Comparison of ENCODE assay signal across 19 cellular contexts in the genomic region with DNA sequence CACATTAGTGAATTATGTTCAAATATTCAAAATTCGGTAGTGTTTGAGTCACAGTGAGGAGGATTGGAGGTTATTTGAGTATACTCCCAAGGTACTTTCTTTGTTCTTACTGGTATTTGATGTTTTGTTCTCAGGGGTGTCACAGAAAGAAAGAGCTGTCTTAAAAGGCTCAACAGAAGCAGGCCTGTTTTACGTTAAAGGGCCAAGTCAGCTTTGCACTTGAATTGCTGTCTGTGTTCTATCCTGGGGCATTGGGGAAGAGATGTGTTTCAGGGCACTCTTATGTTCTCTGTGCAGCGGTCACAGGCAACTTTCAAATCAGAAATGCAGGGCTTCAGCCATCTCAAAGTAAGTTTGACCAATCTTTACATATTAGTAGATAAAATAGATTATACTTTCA.
DNase-seq lines count a peak whose midpoint lies in the region; ATAC-seq and TF ChIP-seq lines count a peak whose summit lies in the region.
"Had no signal": no experiment of that assay in that cellular context is flagged by ENCODE, and none has a peak within 500 bp of the region (broad histone marks: within the 10 kb centered on the region; RNA-seq: fewer than 3 reads in every experiment).

No MANE protein-coding gene starts in this region.

- no peaks in the 10 kb centered on the region for H3K36me3 Mint-ChIP-seq in CD4-positive, alpha-beta memory T cell
- H3K36me3 Mint-ChIP-seq in endodermal cell (ENCODE audit: low read depth), result no peaks in the 10 kb centered on the region
- H3K36me3 Mint-ChIP-seq: CD8-positive, alpha-beta memory T cell had no signal

- no peaks in the 10 kb centered on the region for H3F3A ChIP-seq in smooth muscle cell (ENCODE audit: low read depth)

- no peaks in the 10 kb centered on the region for H3K27me3 Mint-ChIP-seq in CD4-positive, alpha-beta memory T cell
- H3K27me3 Mint-ChIP-seq in endodermal cell (ENCODE audit: insufficient read depth), result no peaks in the 10 kb centered on the region
- H3K27me3 Mint-ChIP-seq: B cell; CD8-positive, alpha-beta memory T cell had no signal

- peaks cover 4 to 13% (median 8%) of the 10 kb centered on the region in 8 donors for H3K9me3 Mint-ChIP-seq in CD4-positive, alpha-beta memory T cell
- no peaks in the 10 kb centered on the region for H3K9me3 Mint-ChIP-seq in endodermal cell
- H3K9me3 Mint-ChIP-seq: HFFc6 had no signal

- H3K4me3 ChIP-seq in NT2/D1 (ENCODE audit: insufficient read length, low read depth) (no peak overlapping the region), smooth muscle cell (no peak overlapping the region), endodermal cell (ENCODE audit: low read length) (no peak overlapping the region)
- no peak overlapping the region for H3K4me3 ChIP-seq in CD4-positive, alpha-beta memory T cell (ENCODE audit: low read length in 2 of 2)
- H3K4me3 ChIP-seq: BLaER1 treated with 17β-estradiol and CSF1 and Interleukin-3, amounts not matched to agents 10 nM and 100 nM had no signal

- TF ChIP-seq CTCF in smooth muscle cell (IDR thresholded peaks at IDR 0.05; ENCODE audit: borderline replicate concordance, insufficient read depth, poor library complexity, severe bottlenecking) (no peak), endodermal cell (conservative IDR thresholded peaks at IDR 0.05) (no peak)

- H3K79me2 ChIP-seq in smooth muscle cell (ENCODE audit: low read depth), result no peaks in the 10 kb centered on the region

- H2AFZ ChIP-seq in smooth muscle cell (ENCODE audit: low read depth), result peak overlapping the region; percentile 28

- no peak overlapping the region for H3K4me3 Mint-ChIP-seq in CD4-positive, alpha-beta memory T cell
- H3K4me3 Mint-ChIP-seq in endodermal cell, result no peak overlapping the region
- H3K4me3 Mint-ChIP-seq: B cell; CD8-positive, alpha-beta memory T cell; HFFc6 had no signal

- 58% methylated on average over 3 of the region's 3 CpGs for WGBS in smooth muscle cell (ENCODE audit: low lambda C conversion rate)
- WGBS in endodermal cell (ENCODE audit: insufficient coverage in 1 of 2, insufficient read length in 1 of 2), 2 experiments, result 33 to 75% methylated on average over 1 to 3 of the region's 3 CpGs

- H3K36me3 ChIP-seq in NT2/D1 (ENCODE audit: insufficient read depth, insufficient read length, low read length), result no peaks in the 10 kb centered on the region
- H3K36me3 ChIP-seq in smooth muscle cell (ENCODE audit: low read depth), result no peaks in the 10 kb centered on the region
- H3K36me3 ChIP-seq in CD4-positive, alpha-beta memory T cell (ENCODE audit: insufficient read depth, low read length), result no peaks in the 10 kb centered on the region
- no peaks in the 10 kb centered on the region for H3K36me3 ChIP-seq in endodermal cell (ENCODE audit: control insufficient read depth, insufficient read depth, low read length)
- H3K36me3 ChIP-seq: BLaER1 treated with 17β-estradiol and CSF1 and Interleukin-3, amounts not matched to agents 10 nM and 100 nM had no signal

- no peak for ATAC-seq in HG03045 (IDR thresholded peaks at IDR 0.05; ENCODE audit: unreplicated experiment)
- ATAC-seq: HCT116 had no signal

- H3K4me2 ChIP-seq in smooth muscle cell, result no peak overlapping the region
- H3K4me2 ChIP-seq: BLaER1 treated with 17β-estradiol and CSF1 and Interleukin-3, amounts not matched to agents 10 nM and 100 nM had no signal

- H3K27ac ChIP-seq in smooth muscle cell (ENCODE audit: low read depth), result no peak overlapping the region
- H3K27ac ChIP-seq in CD4-positive, alpha-beta memory T cell (ENCODE audit: low read depth, low read length), result no peak overlapping the region
- no peak overlapping the region for H3K27ac ChIP-seq in endodermal cell (ENCODE audit: low read depth, low read length)
- H3K27ac ChIP-seq: BLaER1 treated with 17β-estradiol and CSF1 and Interleukin-3, amounts not matched to agents 10 nM and 100 nM had no signal

- H3K9ac ChIP-seq in NT2/D1 (ENCODE audit: insufficient read length, low read depth) (no peak overlapping the region), smooth muscle cell (ENCODE audit: low read depth) (no peak overlapping the region), endodermal cell (ENCODE audit: extremely low read depth, low read length, poor library complexity, severe bottlenecking) (no peak overlapping the region)
- H3K9ac ChIP-seq: BLaER1 treated with 17β-estradiol and CSF1 and Interleukin-3, amounts not matched to agents 10 nM and 100 nM had no signal

- no peak overlapping the region for H3K27ac Mint-ChIP-seq in CD4-positive, alpha-beta memory T cell
- no peak overlapping the region for H3K27ac Mint-ChIP-seq in endodermal cell
- H3K27ac Mint-ChIP-seq: B cell; CD8-positive, alpha-beta memory T cell; HFFc6 had no signal

- H4K20me1 ChIP-seq in smooth muscle cell (ENCODE audit: low read depth), result no peaks in the 10 kb centered on the region
- H4K20me1 ChIP-seq: BLaER1 treated with 17β-estradiol and CSF1 and Interleukin-3, amounts not matched to agents 10 nM and 100 nM had no signal

- CTCF ChIA-PET in CD4-positive, alpha-beta memory T cell (lab: Charles Lee; ENCODE audit: partially characterized antibody), result no interaction called here

- intact Hi-C loops in CD4-positive, alpha-beta memory T cell (cut with micrococcal nuclease), result no loop called here

- H3K4me1 ChIP-seq in NT2/D1 (ENCODE audit: insufficient read depth, insufficient read length), result no peaks in the 10 kb centered on the region
- no peaks in the 10 kb centered on the region for H3K4me1 ChIP-seq in smooth muscle cell (ENCODE audit: low read depth)
- H3K4me1 ChIP-seq in CD4-positive, alpha-beta memory T cell (ENCODE audit: insufficient read depth, low read length), result no peaks in the 10 kb centered on the region
- H3K4me1 ChIP-seq in endodermal cell (ENCODE audit: control insufficient read depth, insufficient read depth, low read length), result no peaks in the 10 kb centered on the region
- H3K4me1 ChIP-seq: BLaER1 treated with 17β-estradiol and CSF1 and Interleukin-3, amounts not matched to agents 10 nM and 100 nM had no signal

- no peaks in the 10 kb centered on the region for H3K27me3 ChIP-seq in NT2/D1 (ENCODE audit: insufficient read depth, insufficient read length)
- no peaks in the 10 kb centered on the region for H3K27me3 ChIP-seq in smooth muscle cell (ENCODE audit: low read depth)
- no peaks in the 10 kb centered on the region for H3K27me3 ChIP-seq in CD4-positive, alpha-beta memory T cell (ENCODE audit: insufficient read depth, low read length)
- no peaks in the 10 kb centered on the region for H3K27me3 ChIP-seq in endodermal cell (ENCODE audit: control insufficient read depth, insufficient read depth, low read length, poor library complexity, severe bottlenecking)
- H3K27me3 ChIP-seq: BLaER1 treated with 17β-estradiol and CSF1 and Interleukin-3, amounts not matched to agents 10 nM and 100 nM had no signal

- H3K4me1 Mint-ChIP-seq in CD4-positive, alpha-beta memory T cell, result no peaks in the 10 kb centered on the region
- no peaks in the 10 kb centered on the region for H3K4me1 Mint-ChIP-seq in endodermal cell
- H3K4me1 Mint-ChIP-seq: B cell; CD8-positive, alpha-beta memory T cell had no signal

- H3K9me3 ChIP-seq in NT2/D1 (ENCODE audit: insufficient read depth, low read length) (no peaks in the 10 kb centered on the region), smooth muscle cell (replicated peaks; ENCODE audit: low read depth) (no peaks in the 10 kb centered on the region), endodermal cell (ENCODE audit: control insufficient read depth, low read length) (no peaks in the 10 kb centered on the region)
- H3K9me3 ChIP-seq in CD4-positive, alpha-beta memory T cell (ENCODE audit: control insufficient read depth in 1 of 2, low read length in 2 of 2), result no peaks in the 10 kb centered on the region
- H3K9me3 ChIP-seq: BLaER1 treated with 17β-estradiol and CSF1 and Interleukin-3, amounts not matched to agents 10 nM and 100 nM had no signal

- DNase-seq in Ammon's horn (ENCODE audit: low spot score) (peak; percentile 3), NT2/D1 (ENCODE audit: low read depth, low spot score) (peak; percentile 8), islet precursor cell (peak; percentile 64), smooth muscle cell (lab: John Stamatoyannopoulos, UW; ENCODE audit: unreplicated experiment) (no peak), endodermal cell (no peak)
- no peak for DNase-seq in CD4-positive, alpha-beta memory T cell
- DNase-seq: 8988T; CD8-positive, alpha-beta memory T cell; COR-L47; DMS 273 treated with DMSO at 0.1 percent for 48 hours; GDM1; GOT3; H7; HFFc6; IMR-90 had no signal

- POLR2A ChIA-PET in CD4-positive, alpha-beta memory T cell (lab: Charles Lee; ENCODE audit: partially characterized antibody), result no interaction called here

Comparison
In these comparisons a context has a peak if more than half of its experiments do, and no peak if none do; other contexts are left out.
1. DNase-seq: peak in Ammon's horn (single experiment), NT2/D1 (single experiment) and islet precursor cell (single experiment); none in smooth muscle cell (single experiment), CD4-positive, alpha-beta memory T cell (0 of 5) and endodermal cell (single experiment).